22 cellular contexts compared by ENCODE assay signal in genomic region chr16:88656291-88656980, GRCh38. TPM values are rescaled to one million over a fixed set of nuclear protein-coding genes. Genes with fewer than 3 reads are reported as not detected.
A peak's percentile ranks its signal among the peaks of the same experiment; 100 is the strongest.
DNase-seq lines count a peak whose midpoint lies in the region; ATAC-seq and TF ChIP-seq lines count a peak whose summit lies in the region.
"Had no signal": no experiment of that assay in that cellular context is flagged by ENCODE, and none has a peak within 500 bp of the region (broad histone marks: within the 10 kb centered on the region; RNA-seq: fewer than 3 reads in every experiment).

No MANE protein-coding gene starts in this region.

- H3K27me3 ChIP-seq in osteoblast (ENCODE audit: insufficient read depth, low read length), result no peaks in the 10 kb centered on the region

- DNase-seq in T-helper 2 cell treated with Interferon-gamma antibody and Interleukin-4, amounts not matched to agents 5 μg/mL and 100 μg/mL, for 36 hours (ENCODE audit: low spot score), result no peak
- DNase-seq in T-helper 2 cell, result no peak
- DNase-seq in RWPE1 (ENCODE audit: low spot score), result no peak
- DNase-seq in osteoblast (ENCODE audit: insufficient read length, low spot score, missing footprints), result peak; percentile 80
- DNase-seq in effector memory CD8-positive, alpha-beta T cell, result no peak
- DNase-seq: HCEC 1CT; IMR-90; Karpas-422; NCI-H1105 treated with DMSO at 0.1 percent for 48 hours; NCI-H2081; NCI-H2171; NCI-H345; NCI-H524; NCI-H774; NK-92 treated with Interleukin-12 subunit alpha and Interleukin-12 subunit beta, amount 100 ng/mL, for 24 hours had no signal

- CTCF ChIA-PET in RWPE1 (lab: Yijun Ruan, JAX), result no interaction called here

- POLR2A ChIA-PET in RWPE1 (lab: Yijun Ruan, JAX; ENCODE audit: low non-redundant PET), result no interaction called here

- peaks cover 18% of the 10 kb centered on the region for H3K36me3 Mint-ChIP-seq in T-helper 2 cell treated with Interferon-gamma antibody and Interleukin-4, amounts not matched to agents 5 μg/mL and 100 μg/mL, for 36 hours (ENCODE audit: low read depth)
- peaks cover 48% of the 10 kb centered on the region for H3K36me3 Mint-ChIP-seq in effector memory CD8-positive, alpha-beta T cell (ENCODE audit: insufficient read depth)

- TF ChIP-seq CTCF in RWPE1 (conservative IDR thresholded peaks at IDR 0.05; ENCODE audit: low read depth), result no peak
- no peak for TF ChIP-seq CTCF in osteoblast (IDR thresholded peaks at IDR 0.05; ENCODE audit: extremely low read depth, low read depth, low read length)

- peaks cover 8% of the 10 kb centered on the region for H4K20me1 ChIP-seq in osteoblast (ENCODE audit: insufficient read depth, low read length)

- H2AFZ ChIP-seq in osteoblast (ENCODE audit: low read length), result no peak overlapping the region
- H2AFZ ChIP-seq: GM23338 had no signal

- no peak overlapping the region for H3K4me3 Mint-ChIP-seq in T-helper 2 cell treated with Interferon-gamma antibody and Interleukin-4, amounts not matched to agents 5 μg/mL and 100 μg/mL, for 36 hours
- H3K4me3 Mint-ChIP-seq in effector memory CD8-positive, alpha-beta T cell, result no peak overlapping the region
- H3K4me3 Mint-ChIP-seq: CD14-positive monocyte, GM23338 had no signal

- no peaks in the 10 kb centered on the region for H3K27me3 Mint-ChIP-seq in T-helper 2 cell treated with Interferon-gamma antibody and Interleukin-4, amounts not matched to agents 5 μg/mL and 100 μg/mL, for 36 hours (ENCODE audit: low read depth)
- no peaks in the 10 kb centered on the region for H3K27me3 Mint-ChIP-seq in effector memory CD8-positive, alpha-beta T cell

- peaks cover 8% of the 10 kb centered on the region for H3K36me3 ChIP-seq in osteoblast (ENCODE audit: insufficient read depth, low read length)

- H3K79me2 ChIP-seq in osteoblast (ENCODE audit: insufficient read depth, low read length), result peaks cover 24% of the 10 kb centered on the region

- peaks cover 8% of the 10 kb centered on the region for H3K4me1 Mint-ChIP-seq in T-helper 2 cell treated with Interferon-gamma antibody and Interleukin-4, amounts not matched to agents 5 μg/mL and 100 μg/mL, for 36 hours (ENCODE audit: low read depth)
- peaks cover 2 to 16% of the 10 kb centered on the region in 2 donors for H3K4me1 Mint-ChIP-seq in effector memory CD8-positive, alpha-beta T cell (ENCODE audit: low read depth in 2 of 2)

- peak overlapping the region; percentile 26 for H3K27ac Mint-ChIP-seq in T-helper 2 cell treated with Interferon-gamma antibody and Interleukin-4, amounts not matched to agents 5 μg/mL and 100 μg/mL, for 36 hours
- H3K27ac Mint-ChIP-seq in effector memory CD8-positive, alpha-beta T cell, result no peak overlapping the region
- H3K27ac Mint-ChIP-seq: CD14-positive monocyte, GM23338 had no signal

- no peak for ATAC-seq in effector memory CD8-positive, alpha-beta T cell (replicated peaks)
- ATAC-seq in HG03342 (IDR thresholded peaks at IDR 0.05; ENCODE audit: unreplicated experiment), result no peak
- ATAC-seq: GM23338, SK-N-SH treated with all-trans-retinoic acid at 6 μM for 48 hours had no signal

- no peaks in the 10 kb centered on the region for H3K9me3 Mint-ChIP-seq in T-helper 2 cell treated with Interferon-gamma antibody and Interleukin-4, amounts not matched to agents 5 μg/mL and 100 μg/mL, for 36 hours
- no peaks in the 10 kb centered on the region for H3K9me3 Mint-ChIP-seq in effector memory CD8-positive, alpha-beta T cell
- H3K9me3 Mint-ChIP-seq: CD14-positive monocyte, GM23338 had no signal

- H3K4me3 ChIP-seq in osteoblast (ENCODE audit: insufficient read depth, low read length), result no peak overlapping the region
- H3K4me3 ChIP-seq: GM23338 had no signal

- no peak overlapping the region for H3K4me2 ChIP-seq in osteoblast (ENCODE audit: insufficient read depth, low read length)
- H3K4me2 ChIP-seq: GM23338 had no signal

- H3K4me1 ChIP-seq in osteoblast (ENCODE audit: insufficient read depth, low read length), result peaks cover 1% of the 10 kb centered on the region

- H3K27ac ChIP-seq in RWPE1, result 0 out of 2 replicates have a peak overlapping the region, but pooled peaks have one; percentile 3
- H3K27ac ChIP-seq in osteoblast (ENCODE audit: low read depth, low read length), result no peak overlapping the region
- H3K27ac ChIP-seq: 22Rv1 had no signal

- H3K9me3 ChIP-seq in osteoblast (ENCODE audit: low read depth, low read length), result no peaks in the 10 kb centered on the region

RNA-seq across cellular contexts. Expression of gene CYBA, which starts 5.6 kb away (rescaled TPM):
- 144 and 250 TPM in 2 replicates for total RNA-seq in osteoblast
- total RNA-seq: M059J had no signal

RNA-seq across cellular contexts. Expression of gene MVD, which starts 6.5 kb away (rescaled TPM):
- total RNA-seq in osteoblast, result 67.3 and 73.1 TPM in 2 replicates

RNA-seq across cellular contexts. Expression of gene IL17C, which starts 18.1 kb away (rescaled TPM):
- under 0.01 and 0.29 TPM in 2 replicates for total RNA-seq in osteoblast
- total RNA-seq: Daoy, IMR-90, M059J had no signal

RNA-seq across cellular contexts. Expression of gene SNAI3, which starts 29.9 kb away (rescaled TPM):
- not detected in 2 replicates for total RNA-seq in osteoblast
- total RNA-seq: Daoy, IMR-90, M059J had no signal

RNA-seq across cellular contexts. Expression of gene RNF166, which starts 49.8 kb away (rescaled TPM):
- 14.5 and 18.0 TPM in 2 replicates for total RNA-seq in osteoblast
